9 cellular contexts compared by ENCODE assay signal in genomic region chr10:31467791-31468535, GRCh38.
A peak's percentile ranks its signal among the peaks of the same experiment; 100 is the strongest.
DNase-seq lines count a peak whose midpoint lies in the region; ATAC-seq and TF ChIP-seq lines count a peak whose summit lies in the region.
"Had no signal": no experiment of that assay in that cellular context is flagged by ENCODE, and none has a peak within 500 bp of the region (broad histone marks: within the 10 kb centered on the region; RNA-seq: fewer than 3 reads in every experiment).

No MANE protein-coding gene starts in this region.

- H4K20me1 ChIP-seq in OCI-LY3 (ENCODE audit: insufficient read depth, low read length): no peaks in the 10 kb centered on the region
- H4K20me1 ChIP-seq: BLaER1 treated with 17β-estradiol and CSF1 and Interleukin-3, amounts not matched to agents 10 nM and 100 nM had no signal

- no peaks in the 10 kb centered on the region for H3K4me1 ChIP-seq in OCI-LY3 (ENCODE audit: low read length)

- CTCF ChIA-PET in activated CD4-positive, alpha-beta T cell treated with anti-CD3 and anti-CD28 coated beads for 36 hours (lab: Charles Lee): interaction anchor here (1.6 kb wide), 1 partner anchor 9 kb away, joined by 3 read pairs; no protein-coding TSS in a partner anchor

- H3K4me3 Mint-ChIP-seq in activated CD4-positive, alpha-beta T cell treated with anti-CD3 and anti-CD28 coated beads for 36 hours: no peak overlapping the region
- no peak overlapping the region for H3K4me3 Mint-ChIP-seq in stimulated activated effector memory CD8-positive, alpha-beta T cell treated with anti-CD3 and anti-CD28 coated beads, Interleukin-12 subunit alpha, Interleukin-12 subunit beta, amount 100 ng/mL, for 72 hours

- H3K9ac ChIP-seq in OCI-LY3 (ENCODE audit: low read length): no peak overlapping the region
- H3K9ac ChIP-seq: BLaER1 treated with 17β-estradiol and CSF1 and Interleukin-3, amounts not matched to agents 10 nM and 100 nM had no signal

- no peak overlapping the region for H3K27ac Mint-ChIP-seq in activated CD4-positive, alpha-beta T cell treated with anti-CD3 and anti-CD28 coated beads for 36 hours
- H3K27ac Mint-ChIP-seq in stimulated activated effector memory CD8-positive, alpha-beta T cell treated with anti-CD3 and anti-CD28 coated beads, Interleukin-12 subunit alpha, Interleukin-12 subunit beta, amount 100 ng/mL, for 72 hours: peak overlapping the region; percentile 34

- peaks cover 41% of the 10 kb centered on the region for H3K36me3 ChIP-seq in OCI-LY3 (replicated peaks; ENCODE audit: low read depth, low read length)

- H3K4me1 Mint-ChIP-seq in activated CD4-positive, alpha-beta T cell treated with anti-CD3 and anti-CD28 coated beads for 36 hours: no peaks in the 10 kb centered on the region
- H3K4me1 Mint-ChIP-seq in stimulated activated effector memory CD8-positive, alpha-beta T cell treated with anti-CD3 and anti-CD28 coated beads, Interleukin-12 subunit alpha, Interleukin-12 subunit beta, amount 100 ng/mL, for 72 hours: peaks cover 6% of the 10 kb centered on the region

- no peak overlapping the region for H3K4me3 ChIP-seq in OCI-LY3 (ENCODE audit: low read length)
- H3K4me3 ChIP-seq: BLaER1 treated with 17β-estradiol and CSF1 and Interleukin-3, amounts not matched to agents 10 nM and 100 nM had no signal

- H3K79me2 ChIP-seq in OCI-LY3 (ENCODE audit: low read length): no peaks in the 10 kb centered on the region

- H3K9me3 ChIP-seq in OCI-LY3 (ENCODE audit: insufficient read depth, low read length): peaks cover 16% of the 10 kb centered on the region

- peaks cover 56% of the 10 kb centered on the region for H3K36me3 Mint-ChIP-seq in activated CD4-positive, alpha-beta T cell treated with anti-CD3 and anti-CD28 coated beads for 36 hours (ENCODE audit: low read depth)
- H3K36me3 Mint-ChIP-seq in stimulated activated effector memory CD8-positive, alpha-beta T cell treated with anti-CD3 and anti-CD28 coated beads, Interleukin-12 subunit alpha, Interleukin-12 subunit beta, amount 100 ng/mL, for 72 hours: peaks cover 56% of the 10 kb centered on the region

- peaks cover 24% of the 10 kb centered on the region for H3K9me3 Mint-ChIP-seq in activated CD4-positive, alpha-beta T cell treated with anti-CD3 and anti-CD28 coated beads for 36 hours (ENCODE audit: low read depth)
- H3K9me3 Mint-ChIP-seq in stimulated activated effector memory CD8-positive, alpha-beta T cell treated with anti-CD3 and anti-CD28 coated beads, Interleukin-12 subunit alpha, Interleukin-12 subunit beta, amount 100 ng/mL, for 72 hours: peaks cover 21% of the 10 kb centered on the region

- TF ChIP-seq CTCF in OCI-LY3 (IDR thresholded peaks at IDR 0.05; ENCODE audit: low read depth, low read length): peak; percentile 32

- H3K27ac ChIP-seq in OCI-LY3 (ENCODE audit: low read length): no peak overlapping the region
- H3K27ac ChIP-seq: BLaER1 treated with 17β-estradiol and CSF1 and Interleukin-3, amounts not matched to agents 10 nM and 100 nM had no signal

- POLR2A ChIA-PET in activated CD4-positive, alpha-beta T cell treated with anti-CD3 and anti-CD28 coated beads for 36 hours (lab: Charles Lee): no interaction called here

- DNase-seq in activated CD4-positive, alpha-beta T cell treated with anti-CD3 and anti-CD28 coated beads for 36 hours: peak; percentile 25
- no peak for DNase-seq in activated CD4-positive, alpha-beta T cell treated with anti-CD3 and anti-CD28 coated beads, Interleukin-2, amount 50 U/mL, for 1 hour
- DNase-seq in glomerular visceral epithelial cell (ENCODE audit: extremely low spot score): peak; percentile 6
- no peak for DNase-seq in stimulated activated effector memory CD8-positive, alpha-beta T cell treated with anti-CD3 and anti-CD28 coated beads, Interleukin-12 subunit alpha, Interleukin-12 subunit beta, amount 100 ng/mL, for 72 hours (ENCODE audit: low spot score in 2 of 2)
- no peak for DNase-seq in activated CD4-positive, CD25-positive, alpha-beta regulatory T cell treated with anti-CD3 and anti-CD28 coated beads, Interleukin-2, amount 50 U/mL, for 72 hours

- H3K4me2 ChIP-seq in OCI-LY3 (ENCODE audit: low read length): no peak overlapping the region
- H3K4me2 ChIP-seq: BLaER1 treated with 17β-estradiol and CSF1 and Interleukin-3, amounts not matched to agents 10 nM and 100 nM had no signal

- peak; percentile 57 for ATAC-seq in activated CD4-positive, alpha-beta T cell treated with anti-CD3 and anti-CD28 coated beads for 36 hours
- no peak for ATAC-seq in stimulated activated effector memory CD8-positive, alpha-beta T cell treated with anti-CD3 and anti-CD28 coated beads, Interleukin-12 subunit alpha, Interleukin-12 subunit beta, amount 100 ng/mL, for 72 hours
- ATAC-seq in HG02938 (IDR thresholded peaks at IDR 0.05; ENCODE audit: unreplicated experiment) (no peak), GM18858 (IDR thresholded peaks at IDR 0.05; ENCODE audit: unreplicated experiment) (no peak)

- H3K27me3 Mint-ChIP-seq in activated CD4-positive, alpha-beta T cell treated with anti-CD3 and anti-CD28 coated beads for 36 hours: no peaks in the 10 kb centered on the region

- H3K27me3 ChIP-seq in OCI-LY3 (ENCODE audit: low read depth, low read length): no peaks in the 10 kb centered on the region
- H3K27me3 ChIP-seq: BLaER1 treated with 17β-estradiol and CSF1 and Interleukin-3, amounts not matched to agents 10 nM and 100 nM had no signal

- intact Hi-C loops in activated CD4-positive, alpha-beta T cell treated with anti-CD3 and anti-CD28 coated beads for 36 hours (cut with DNase I, micrococcal nuclease): no loop called here

- H2AFZ ChIP-seq in OCI-LY3 (ENCODE audit: low read depth, low read length): no peak overlapping the region

Comparison
In these comparisons a context has a peak if more than half of its experiments do, and no peak if none do; other contexts are left out.
1. DNase-seq: peak in activated CD4-positive, alpha-beta T cell treated with anti-CD3 and anti-CD28 coated beads for 36 hours (single experiment) and glomerular visceral epithelial cell (single experiment); none in activated CD4-positive, alpha-beta T cell treated with anti-CD3 and anti-CD28 coated beads, Interleukin-2, amount 50 U/mL, for 1 hour (single experiment), stimulated activated effector memory CD8-positive, alpha-beta T cell treated with anti-CD3 and anti-CD28 coated beads, Interleukin-12 subunit alpha, Interleukin-12 subunit beta, amount 100 ng/mL, for 72 hours (0 of 2) and activated CD4-positive, CD25-positive, alpha-beta regulatory T cell treated with anti-CD3 and anti-CD28 coated beads, Interleukin-2, amount 50 U/mL, for 72 hours (single experiment).